In genomic region chr1:90412563-90412962, GRCh38 we compare ENCODE assay signal across 29 cellular contexts.
"Had no signal": no experiment of that assay in that cellular context is flagged by ENCODE, and none has a peak within 500 bp of the region (broad histone marks: within the 10 kb centered on the region; RNA-seq: fewer than 3 reads in every experiment).

No MANE protein-coding gene starts in this region.

- H3K27me3 ChIP-seq: adrenal gland, breast epithelium, cardiac muscle cell, colonic mucosa, esophagus squamous epithelium, gastroesophageal sphincter had no signal

- H3K36me3 ChIP-seq: adrenal gland, breast epithelium, cardiac muscle cell, colonic mucosa, esophagus squamous epithelium, gastroesophageal sphincter had no signal

- H3K27ac ChIP-seq: adrenal gland, breast epithelium, cardiac muscle cell, colonic mucosa, epithelial cell of prostate, esophagus squamous epithelium, gastroesophageal sphincter had no signal

- H3K4me3 ChIP-seq: adrenal gland, breast epithelium, cardiac muscle cell, colonic mucosa, esophagus squamous epithelium, gastroesophageal sphincter had no signal

- H3K9me3 ChIP-seq: adrenal gland, colonic mucosa, esophagus squamous epithelium had no signal

- H3K4me1 ChIP-seq: adrenal gland, breast epithelium, colonic mucosa, esophagus squamous epithelium, gastroesophageal sphincter had no signal

- ATAC-seq: activated CD4-positive, alpha-beta T cell treated with anti-CD3 and anti-CD28 coated beads for 36 hours; activated CD8-positive, alpha-beta memory T cell treated with anti-CD3 and anti-CD28 coated beads, Interleukin-2, amount 10 ng/mL, durations not matched to agents 7 days and 5 days; activated CD8-positive, alpha-beta T cell treated with anti-CD3 and anti-CD28 coated beads, Interleukin-2, amount 10 ng/mL, durations not matched to agents 7 days and 5 days; activated naive CD8-positive, alpha-beta T cell treated with anti-CD3 and anti-CD28 coated beads, Interleukin-2, amount 50 U/mL, for 24 hours; gastroesophageal sphincter had no signal

- DNase-seq: activated CD4-positive, alpha-beta memory T cell treated with anti-CD3 and anti-CD28 coated beads for 36 hours; activated CD4-positive, alpha-beta T cell treated with anti-CD3 and anti-CD28 coated beads for 36 hours; activated CD4-positive, alpha-beta T cell treated with anti-CD3 and anti-CD28 coated beads, Interleukin-2, amount 10 ng/mL, durations not matched to agents 24 days and 14 days; activated CD4-positive, CD25-positive, alpha-beta regulatory T cell; activated CD4-positive, CD25-positive, alpha-beta regulatory T cell treated with anti-CD3 and anti-CD28 coated beads, Interleukin-2, amount 50 U/mL, for 72 hours; activated CD8-positive, alpha-beta memory T cell treated with anti-CD3 and anti-CD28 coated beads, Interleukin-2, amount 10 ng/mL, durations not matched to agents 7 days and 5 days; activated CD8-positive, alpha-beta memory T cell treated with anti-CD3 and anti-CD28 coated beads, Interleukin-2, amount 50 U/mL, for 4 hours; activated CD8-positive, alpha-beta T cell treated with anti-CD3 and anti-CD28 coated beads, Interleukin-2, amount 10 ng/mL, durations not matched to agents 7 days and 5 days; activated effector memory CD4-positive, alpha-beta T cell treated with anti-CD3 and anti-CD28 coated beads, Interleukin-2, amount 50 U/mL, for 16 hours; activated naive CD4-positive, alpha-beta T cell treated with anti-CD3 and anti-CD28 coated beads for 36 hours; activated naive CD8-positive, alpha-beta T cell treated with anti-CD3 and anti-CD28 coated beads for 36 hours; activated naive CD8-positive, alpha-beta T cell treated with anti-CD3 and anti-CD28 coated beads, Interleukin-2, amount 50 U/mL, for 24 hours; activated T-cell treated with anti-CD3 and anti-CD28 coated beads, Interleukin-2, amount 50 U/mL, for 1 hour; activated T-cell treated with anti-CD3 and anti-CD28 coated beads, Interleukin-2, amount 50 U/mL, for 48 hours; adrenal gland; amygdala; aorta; central memory CD4-positive, alpha-beta T cell; cerebellar nuclear complex; colonic mucosa; effector CD8-positive, alpha-beta T cell; esophagus squamous epithelium; foreskin melanocyte; head of caudate nucleus; T-helper 2 cell had no signal
